In the genomic region with DNA sequence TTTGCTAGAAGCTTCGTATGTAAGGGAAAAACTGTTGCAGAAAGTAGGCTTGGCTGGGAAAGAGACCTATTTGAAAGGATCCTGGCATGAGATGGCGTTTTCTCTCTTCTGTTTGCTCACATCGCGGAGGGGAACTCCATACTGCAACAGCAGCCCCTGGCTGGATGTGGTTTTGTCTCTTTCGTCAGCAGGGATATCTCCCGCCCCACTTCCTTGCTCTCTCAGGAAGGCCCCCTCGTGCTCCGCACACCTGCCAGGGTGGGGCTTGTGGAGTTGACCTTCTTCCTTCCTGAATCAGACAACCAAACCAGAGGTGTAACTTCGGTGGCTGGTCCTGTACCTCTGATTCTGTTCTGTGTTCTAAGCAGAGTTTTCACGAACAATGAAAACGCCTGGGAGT, we compare ENCODE assay signal across 11 cellular contexts. TPM values are rescaled to one million over a fixed set of nuclear protein-coding genes. Genes with fewer than 3 reads are reported as not detected.
DNase-seq lines count a peak whose midpoint lies in the region; ATAC-seq and TF ChIP-seq lines count a peak whose summit lies in the region.
"Had no signal": no experiment of that assay in that cellular context is flagged by ENCODE, and none has a peak within 500 bp of the region (broad histone marks: within the 10 kb centered on the region; RNA-seq: fewer than 3 reads in every experiment).

No MANE protein-coding gene starts in this region.

- no peak overlapping the region for H3K56ac ChIP-seq in H9 (ENCODE audit: insufficient read length, low read depth, low read length)

- no peaks in the 10 kb centered on the region for H3K79me2 ChIP-seq in H9 (ENCODE audit: insufficient read depth, low read length)

- intact Hi-C loops in activated CD4-positive, alpha-beta T cell treated with anti-CD3 and anti-CD28 coated beads, Interleukin-2, amount 10 ng/mL, durations not matched to agents 24 days and 14 days (cut with micrococcal nuclease), result loop anchor here (5.0 to 10.0 kb wide), 2 partner anchors 499 to 617 kb away; partner anchors contain the start of gene ALDH1A2

- H3K79me1 ChIP-seq in H9 (ENCODE audit: insufficient read depth, low read depth, low read length, poor library complexity, severe bottlenecking), result no peaks in the 10 kb centered on the region

- no peak overlapping the region for H3K18ac ChIP-seq in H9 (ENCODE audit: insufficient read length, low read depth, low read length)

- no peak overlapping the region for H2BK5ac ChIP-seq in H9 (ENCODE audit: insufficient read length, low read length)

- DNase-seq in H9 (peak; percentile 50), epithelial cell of prostate (ENCODE audit: low read depth, low spot score) (no peak), NCI-H524 treated with DMSO at 0.1 percent for 48 hours (lab: John Stamatoyannopoulos, UW) (no peak), glomerular visceral epithelial cell (ENCODE audit: extremely low spot score) (no peak), HFFc6 (no peak)
- DNase-seq in activated CD4-positive, alpha-beta T cell treated with anti-CD3 and anti-CD28 coated beads, Interleukin-2, amount 10 ng/mL, durations not matched to agents 24 days and 14 days, result peak; percentile 80
- DNase-seq: body of pancreas, H7 had no signal

- H3K9me3 Mint-ChIP-seq in H9 (no peaks in the 10 kb centered on the region), HFFc6 (no peaks in the 10 kb centered on the region)
- peaks cover 3% of the 10 kb centered on the region for H3K9me3 Mint-ChIP-seq in activated CD4-positive, alpha-beta T cell treated with anti-CD3 and anti-CD28 coated beads, Interleukin-2, amount 10 ng/mL, durations not matched to agents 24 days and 14 days

- H2BK12ac ChIP-seq in H9 (ENCODE audit: insufficient read length, low read depth, low read length), result no peak overlapping the region

- H4K5ac ChIP-seq in H9 (ENCODE audit: insufficient read length, low read depth, low read length), result no peak overlapping the region

- no peak overlapping the region for H2AFZ ChIP-seq in H9 (ENCODE audit: low read length)

- no peak overlapping the region for H3K9ac ChIP-seq in BLaER1
- H3K9ac ChIP-seq in H9 (ENCODE audit: extremely low read depth, insufficient read length, low read length), result no peak overlapping the region

- ATAC-seq in GM18909 (IDR thresholded peaks at IDR 0.05; ENCODE audit: poor library complexity, unreplicated experiment), result no peak
- ATAC-seq: body of pancreas had no signal

- WGBS in H9 (ENCODE audit: extremely low coverage, insufficient read length, low lambda C conversion rate), result no CpG with 5 or more reads among the region's 11 CpGs

- H3K4me1 Mint-ChIP-seq in H9, result peaks cover 8 to 12% of the 10 kb centered on the region in 2 experiments
- peaks cover 34% of the 10 kb centered on the region for H3K4me1 Mint-ChIP-seq in activated CD4-positive, alpha-beta T cell treated with anti-CD3 and anti-CD28 coated beads, Interleukin-2, amount 10 ng/mL, durations not matched to agents 24 days and 14 days
- H3K4me1 Mint-ChIP-seq in HFFc6 (ENCODE audit: low read depth), result peaks cover 30% of the 10 kb centered on the region

- no peak overlapping the region for H2BK15ac ChIP-seq in H9 (ENCODE audit: low read depth, low read length)

- H3K27me3 Mint-ChIP-seq in H9 (ENCODE audit: low read depth) (no peaks in the 10 kb centered on the region), HFFc6 (ENCODE audit: insufficient read depth) (peaks cover 5% of the 10 kb centered on the region)
- peaks cover 14% of the 10 kb centered on the region for H3K27me3 Mint-ChIP-seq in activated CD4-positive, alpha-beta T cell treated with anti-CD3 and anti-CD28 coated beads, Interleukin-2, amount 10 ng/mL, durations not matched to agents 24 days and 14 days

- H2AK5ac ChIP-seq in H9 (ENCODE audit: insufficient read length, low read length), result no peak overlapping the region

- H3K14ac ChIP-seq in H9 (ENCODE audit: insufficient read depth, low read length), result no peak overlapping the region

- H3K27me3 ChIP-seq in BLaER1 (no peaks in the 10 kb centered on the region), H9 (ENCODE audit: insufficient read depth, low read length) (no peaks in the 10 kb centered on the region)
- H3K27me3 ChIP-seq: body of pancreas, thyroid gland had no signal

- H3K36me3 Mint-ChIP-seq in H9 (ENCODE audit: insufficient read depth in 1 of 3, low read depth in 3 of 3), result no peaks in the 10 kb centered on the region
- no peaks in the 10 kb centered on the region for H3K36me3 Mint-ChIP-seq in activated CD4-positive, alpha-beta T cell treated with anti-CD3 and anti-CD28 coated beads, Interleukin-2, amount 10 ng/mL, durations not matched to agents 24 days and 14 days (ENCODE audit: low read depth)
- no peaks in the 10 kb centered on the region for H3K36me3 Mint-ChIP-seq in HFFc6 (ENCODE audit: low read depth)

- no peak overlapping the region for H3K4ac ChIP-seq in H9 (ENCODE audit: low read depth, low read length)

- TF ChIP-seq CTCF in H9 (conservative IDR thresholded peaks at IDR 0.05) (no peak), HFFc6 (IDR thresholded peaks at IDR 0.05) (no peak)

- H3K4me2 ChIP-seq in BLaER1 (peak overlapping the region; percentile 53), H9 (ENCODE audit: insufficient read depth, insufficient read length, low read length) (no peak overlapping the region)

- H3K23me2 ChIP-seq in H9 (ENCODE audit: insufficient read length, low read depth, low read length, poor library complexity, severe bottlenecking), result no peaks in the 10 kb centered on the region

- H2BK20ac ChIP-seq in H9 (ENCODE audit: low read depth, low read length, poor library complexity, severe bottlenecking), result no peak overlapping the region

- H3K27ac ChIP-seq in BLaER1 (no peak overlapping the region), H9 (ENCODE audit: insufficient read length, low read depth, low read length) (no peak overlapping the region), epithelial cell of prostate (peak overlapping the region; percentile 7)
- H3K27ac ChIP-seq: body of pancreas, thyroid gland had no signal

- H3K36me3 ChIP-seq in BLaER1, result no peaks in the 10 kb centered on the region
- H3K36me3 ChIP-seq: thyroid gland had no signal

- H4K20me1 ChIP-seq in BLaER1 (no peaks in the 10 kb centered on the region), H9 (ENCODE audit: control insufficient read depth, insufficient read depth, insufficient read length) (no peaks in the 10 kb centered on the region)

- H4K8ac ChIP-seq in H9 (replicated peaks; ENCODE audit: insufficient read length, low read depth, low read length), result no peak overlapping the region

- H3K4me1 ChIP-seq in BLaER1 (peaks cover 54% of the 10 kb centered on the region), H9 (ENCODE audit: insufficient read depth, low read length) (no peaks in the 10 kb centered on the region)
- H3K4me1 ChIP-seq: thyroid gland had no signal

- H3K27ac Mint-ChIP-seq in H9, result peak overlapping the region in 1 of 3 experiments; percentile 52; a peak in 1 of 7 replicates
- H3K27ac Mint-ChIP-seq in activated CD4-positive, alpha-beta T cell treated with anti-CD3 and anti-CD28 coated beads, Interleukin-2, amount 10 ng/mL, durations not matched to agents 24 days and 14 days, result peak overlapping the region; percentile 52
- H3K27ac Mint-ChIP-seq in HFFc6, result no peak overlapping the region

- H4K91ac ChIP-seq in H9 (ENCODE audit: insufficient read length, low read depth, low read length), result no peak overlapping the region

- no peak overlapping the region for H2BK120ac ChIP-seq in H9 (ENCODE audit: low read depth, low read length, poor library complexity, severe bottlenecking)

- no peak overlapping the region for H3K23ac ChIP-seq in H9 (ENCODE audit: insufficient read length, low read depth, low read length)

- H3K4me3 Mint-ChIP-seq in H9 (no peak overlapping the region), HFFc6 (no peak overlapping the region)
- H3K4me3 Mint-ChIP-seq in activated CD4-positive, alpha-beta T cell treated with anti-CD3 and anti-CD28 coated beads, Interleukin-2, amount 10 ng/mL, durations not matched to agents 24 days and 14 days, result peak overlapping the region; percentile 58

- no peak overlapping the region for H3K4me3 ChIP-seq in BLaER1
- H3K4me3 ChIP-seq: body of pancreas, thyroid gland had no signal

- no peaks in the 10 kb centered on the region for H3K9me3 ChIP-seq in BLaER1
- H3K9me3 ChIP-seq in H9 (ENCODE audit: control insufficient read depth, low read depth, low read length), result no peaks in the 10 kb centered on the region
- H3K9me3 ChIP-seq: body of pancreas, thyroid gland had no signal

- no peak overlapping the region for H3T11ph ChIP-seq in H9 (ENCODE audit: low read length)

RNA-seq across cellular contexts. Expression of gene MYZAP, which starts 26.4 kb away (rescaled TPM):
- 0.63 and 0.72 TPM in 2 replicates for total RNA-seq in H9 (2021)
- total RNA-seq in activated CD4-positive, alpha-beta T cell treated with anti-CD3 and anti-CD28 coated beads, Interleukin-2, amount 10 ng/mL, durations not matched to agents 24 days and 14 days, result not detected in 2 replicates
- under 1 TPM in 1 of 6 experiments, not detected in 5; 0.12 TPM for total RNA-seq in HFFc6 (2021; fragmentation: NEBNext Ultra II Directional; extraction: Animal tissue kit (Norgen Biotek cat#: 25700))

Comparison
In these comparisons a context has a peak if more than half of its experiments do, and no peak if none do; other contexts are left out.
1. DNase-seq: peak in H9 (single experiment) and activated CD4-positive, alpha-beta T cell treated with anti-CD3 and anti-CD28 coated beads, Interleukin-2, amount 10 ng/mL, durations not matched to agents 24 days and 14 days (single experiment); none in epithelial cell of prostate (single experiment), NCI-H524 treated with DMSO at 0.1 percent for 48 hours (single experiment), glomerular visceral epithelial cell (single experiment) and HFFc6 (single experiment).